21 cellular contexts compared by ENCODE assay signal in genomic region chr18:31199190-31199769, GRCh38. TPM values are rescaled to one million over a fixed set of nuclear protein-coding genes. Genes with fewer than 3 reads are reported as not detected.
DNase-seq lines count a peak whose midpoint lies in the region; ATAC-seq and TF ChIP-seq lines count a peak whose summit lies in the region.
"Had no signal": no experiment of that assay in that cellular context is flagged by ENCODE, and none has a peak within 500 bp of the region (broad histone marks: within the 10 kb centered on the region; RNA-seq: fewer than 3 reads in every experiment).

No MANE protein-coding gene starts in this region.

- no peak for TF ChIP-seq RAD21 in HCT116 (IDR thresholded peaks at IDR 0.05; ENCODE audit: low read depth)

- no peak for TF ChIP-seq CTCF in HCT116 (IDR thresholded peaks at IDR 0.05 in 2 of 3, conservative IDR thresholded peaks at IDR 0.05 in 1 of 3; ENCODE audit: borderline replicate concordance in 1 of 3, insufficient read depth in 1 of 3, low read depth in 2 of 3, low read length in 2 of 3)
- TF ChIP-seq CTCF in PC-9 (conservative IDR thresholded peaks at IDR 0.05), result no peak
- no peak for TF ChIP-seq CTCF in esophagus squamous epithelium (IDR thresholded peaks at IDR 0.05)
- no peak for TF ChIP-seq CTCF in progenitor cell of endocrine pancreas (IDR thresholded peaks at IDR 0.05; ENCODE audit: unreplicated experiment)
- TF ChIP-seq CTCF in body of pancreas (IDR thresholded peaks at IDR 0.05), result no peak
- TF ChIP-seq CTCF in glutamatergic neuron (IDR thresholded peaks at IDR 0.05; ENCODE audit: partially characterized antibody, unreplicated experiment), result no peak

- H3K9me3 Mint-ChIP-seq in progenitor cell of endocrine pancreas (ENCODE audit: low read depth) (no peaks in the 10 kb centered on the region), glutamatergic neuron (ENCODE audit: unreplicated experiment) (no peaks in the 10 kb centered on the region)
- peaks cover 3 to 23% (median 7%) of the 10 kb centered on the region in 5 donors for H3K9me3 Mint-ChIP-seq in CD8-positive, alpha-beta memory T cell

- peak overlapping the region; percentile 56 for H2AFZ ChIP-seq in HCT116 (ENCODE audit: low read depth, low read length, poor library complexity, severe bottlenecking)
- H2AFZ ChIP-seq in PC-9, result no peak overlapping the region

- RAD21 ChIA-PET in HCT116 (lab: Charles Lee; ENCODE audit: low non-redundant PET in 1 of 2, low total read pairs in 2 of 2, uncharacterized antibody in 2 of 2, unreplicated experiment in 2 of 2), result no interaction called here

- H3K9me3 ChIP-seq in HCT116 (ENCODE audit: control insufficient read depth in 1 of 2, insufficient read depth in 1 of 2, low read depth in 1 of 2, low read length in 2 of 2), result no peaks in the 10 kb centered on the region
- H3K9me3 ChIP-seq in PC-9 (ENCODE audit: insufficient read depth, low read depth), result no peaks in the 10 kb centered on the region
- H3K9me3 ChIP-seq in esophagus squamous epithelium, result no peaks in the 10 kb centered on the region
- H3K9me3 ChIP-seq in body of pancreas, result no peaks in the 10 kb centered on the region
- H3K9me3 ChIP-seq in CD8-positive, alpha-beta memory T cell (ENCODE audit: low read length), result no peaks in the 10 kb centered on the region
- H3K9me3 ChIP-seq: BE2C, vagina had no signal

- H3K79me2 ChIP-seq in HCT116 (ENCODE audit: insufficient read depth, low read length) (no peaks in the 10 kb centered on the region), PC-9 (ENCODE audit: low read depth) (no peaks in the 10 kb centered on the region)

- H3K9me2 ChIP-seq in HCT116 (ENCODE audit: insufficient read depth), result no peaks in the 10 kb centered on the region
- H3K9me2 ChIP-seq in PC-9 (ENCODE audit: insufficient read depth), result no peaks in the 10 kb centered on the region

- H3K36me3 Mint-ChIP-seq in progenitor cell of endocrine pancreas (ENCODE audit: insufficient read depth) (no peaks in the 10 kb centered on the region), glutamatergic neuron (ENCODE audit: unreplicated experiment) (no peaks in the 10 kb centered on the region)
- no peaks in the 10 kb centered on the region for H3K36me3 Mint-ChIP-seq in CD8-positive, alpha-beta memory T cell

- CTCF ChIA-PET in HCT116 (lab: Charles Lee), result interaction anchor here (1.3 kb wide), 1 partner anchor 43 kb away, joined by 3 read pairs; no protein-coding TSS in a partner anchor
- CTCF ChIA-PET in PC-9 (lab: Charles Lee), result interaction anchor here (0.5 to 0.6 kb wide), 2 partner anchors 43 to 135 kb away, joined by 3 to 13 read pairs; no protein-coding TSS in a partner anchor
- CTCF ChIA-PET in CD8-positive, alpha-beta memory T cell (lab: Charles Lee), result no interaction called here

- H3K4me1 ChIP-seq in HCT116 (ENCODE audit: control insufficient read depth in 1 of 2, insufficient read depth in 2 of 2, low read length in 2 of 2) (peaks cover 8 to 18% of the 10 kb centered on the region in 2 experiments; a peak in 3 of 4 replicates), PC-9 (replicated peaks; ENCODE audit: insufficient read depth) (peaks cover 25% of the 10 kb centered on the region), esophagus squamous epithelium (peaks cover 0 to 62% (median 14%) of the 10 kb centered on the region in 3 donors), body of pancreas (no peaks in the 10 kb centered on the region)
- H3K4me1 ChIP-seq in CD8-positive, alpha-beta memory T cell (ENCODE audit: insufficient read depth, low read length), result no peaks in the 10 kb centered on the region
- H3K4me1 ChIP-seq: BE2C, vagina had no signal

- H3K27me3 ChIP-seq in HCT116 (ENCODE audit: insufficient read depth, low read length) (no peaks in the 10 kb centered on the region), PC-9 (ENCODE audit: insufficient read depth, low read depth) (no peaks in the 10 kb centered on the region), esophagus squamous epithelium (no peaks in the 10 kb centered on the region), body of pancreas (no peaks in the 10 kb centered on the region)
- H3K27me3 ChIP-seq in CD8-positive, alpha-beta memory T cell (ENCODE audit: insufficient read depth, low read length, poor library complexity, severe bottlenecking), result no peaks in the 10 kb centered on the region
- H3K27me3 ChIP-seq: BE2C, brain microvascular endothelial cell, vagina had no signal

- POLR2A ChIA-PET in HCT116 (lab: Charles Lee) (interaction anchor here (0.7 to 1.6 kb wide), 3 partner anchors 7 to 44 kb away, joined by 3 to 5 read pairs (median 4); no protein-coding TSS in a partner anchor), PC-9 (lab: Charles Lee; ENCODE audit: unreplicated experiment) (interaction anchor here (0.7 kb wide), 2 partner anchors 100 to 1008 kb away, joined by 3 to 10 read pairs; no protein-coding TSS in a partner anchor)
- POLR2A ChIA-PET in CD8-positive, alpha-beta memory T cell (lab: Charles Lee), result no interaction called here

- H3K27ac ChIP-seq in HCT116 (ENCODE audit: low read depth, low read length) (no peak overlapping the region), PC-9 (peak overlapping the region; percentile 9), esophagus squamous epithelium (peak overlapping the region; percentile 22 to 90 (median 74)), body of pancreas (no peak overlapping the region)
- H3K27ac ChIP-seq in CD8-positive, alpha-beta memory T cell (ENCODE audit: low read depth, low read length), result no peak overlapping the region
- H3K27ac ChIP-seq: brain microvascular endothelial cell, vagina had no signal

- intact Hi-C loops in HCT116 (cut with micrococcal nuclease) (no loop called here), PC-9 (cut with micrococcal nuclease; ENCODE audit: unreplicated experiment) (loop anchor here (2.0 kb wide), 2 partner anchors 42 to 98 kb away; no protein-coding TSS in a partner anchor), esophagus squamous epithelium (cut with DNase I) (no loop called here), body of pancreas (cut with DNase I) (no loop called here)

- TF ChIP-seq POLR2A in HCT116 (IDR thresholded peaks at IDR 0.05; ENCODE audit: borderline replicate concordance, extremely low read depth, insufficient read depth, insufficient read length) (no peak), esophagus squamous epithelium (IDR thresholded peaks at IDR 0.05) (no peak), body of pancreas (IDR thresholded peaks at IDR 0.05) (no peak)

- H3K27ac Mint-ChIP-seq in progenitor cell of endocrine pancreas (peak overlapping the region; percentile 62), glutamatergic neuron (ENCODE audit: unreplicated experiment) (no peak overlapping the region)
- no peak overlapping the region for H3K27ac Mint-ChIP-seq in CD8-positive, alpha-beta memory T cell
- H3K27ac Mint-ChIP-seq: activated B cell treated with CpG ODN at 0.5 μM for 24 hours had no signal

- H3K4me3 ChIP-seq in HCT116 (replicated peaks in 1 of 2; ENCODE audit: low read depth in 1 of 2, low read length in 2 of 2), result no peak overlapping the region
- H3K4me3 ChIP-seq in PC-9, result no peak overlapping the region
- no peak overlapping the region for H3K4me3 ChIP-seq in esophagus squamous epithelium
- no peak overlapping the region for H3K4me3 ChIP-seq in body of pancreas
- H3K4me3 ChIP-seq in CD8-positive, alpha-beta memory T cell (ENCODE audit: low read length), result no peak overlapping the region
- H3K4me3 ChIP-seq: vagina had no signal

- 22 to 34% methylated on average over 5 of the region's 5 CpGs for WGBS in esophagus squamous epithelium, 2 donors
- WGBS in body of pancreas, 2 donors, result 46 to 49% methylated on average over 5 of the region's 5 CpGs

- H3F3A ChIP-seq in PC-9 (ENCODE audit: insufficient read depth, low read depth), result peaks cover 12% of the 10 kb centered on the region; the same call in 1 of the 2 replicates

- H3K27me3 Mint-ChIP-seq in progenitor cell of endocrine pancreas (no peaks in the 10 kb centered on the region), glutamatergic neuron (ENCODE audit: unreplicated experiment) (no peaks in the 10 kb centered on the region)
- H3K27me3 Mint-ChIP-seq in CD8-positive, alpha-beta memory T cell, result no peaks in the 10 kb centered on the region
- H3K27me3 Mint-ChIP-seq: activated B cell treated with CpG ODN at 0.5 μM for 24 hours had no signal

- no peak for DNase-seq in HCT116 (ENCODE audit: low read depth, low spot score)
- DNase-seq in PC-9, result peak in 1 of 2 experiments; percentile 94
- no peak for DNase-seq in esophagus squamous epithelium (lab: John Stamatoyannopoulos, UW)
- no peak for DNase-seq in progenitor cell of endocrine pancreas (ENCODE audit: low spot score, unreplicated experiment)
- DNase-seq in SW480 (ENCODE audit: low spot score), result no peak
- DNase-seq in body of pancreas, result no peak
- no peak for DNase-seq in CD8-positive, alpha-beta memory T cell
- no peak for DNase-seq in glutamatergic neuron
- DNase-seq: activated B cell treated with CpG ODN at 0.5 μM for 24 hours; activated gamma-delta T cell; BE2C; brain microvascular endothelial cell; DND-41; effector CD4-positive, alpha-beta T cell; foreskin fibroblast; HCEC 1CT; NCI-H1436; NCI-H524 treated with DMSO at 0.1 percent for 48 hours; stimulated activated naive CD8-positive, alpha-beta T cell treated with anti-CD3 and anti-CD28 coated beads, Interleukin-15, Interleukin-2, amounts not matched to agents 100 U/mL and 50 U/mL, for 24 hours had no signal

- H3K4me2 ChIP-seq in HCT116 (ENCODE audit: low read length), result no peak overlapping the region
- peak overlapping the region; percentile 27 for H3K4me2 ChIP-seq in PC-9

- BruUV-seq in HCT116 (replicated peaks; lab: Mats Ljungman, UMichigan) (no TSS peak), PC-9 (replicated peaks; lab: Mats Ljungman, UMichigan) (no TSS peak)

- H3K4me1 Mint-ChIP-seq in progenitor cell of endocrine pancreas (ENCODE audit: low read depth), result peaks cover 42% of the 10 kb centered on the region
- H3K4me1 Mint-ChIP-seq in CD8-positive, alpha-beta memory T cell, result no peaks in the 10 kb centered on the region
- H3K4me1 Mint-ChIP-seq in glutamatergic neuron (ENCODE audit: low read depth, unreplicated experiment), result no peaks in the 10 kb centered on the region
- H3K4me1 Mint-ChIP-seq: activated B cell treated with CpG ODN at 0.5 μM for 24 hours had no signal

- no peak for ATAC-seq in HCT116
- ATAC-seq in body of pancreas, result no peak
- ATAC-seq: Panc1; stimulated activated naive CD8-positive, alpha-beta T cell treated with anti-CD3 and anti-CD28 coated beads, Interleukin-15, Interleukin-2, amounts not matched to agents 100 U/mL and 50 U/mL, for 24 hours had no signal

- H3K9ac ChIP-seq in HCT116 (ENCODE audit: low read length), result no peak overlapping the region

- H3K36me3 ChIP-seq in HCT116 (ENCODE audit: control insufficient read depth in 1 of 2, insufficient read depth in 2 of 2, low read length in 2 of 2) (no peaks in the 10 kb centered on the region), PC-9 (ENCODE audit: low read depth) (no peaks in the 10 kb centered on the region), esophagus squamous epithelium (no peaks in the 10 kb centered on the region), body of pancreas (replicated peaks in 1 of 2; ENCODE audit: insufficient read depth in 1 of 2, low read depth in 2 of 2) (no peaks in the 10 kb centered on the region)
- no peaks in the 10 kb centered on the region for H3K36me3 ChIP-seq in CD8-positive, alpha-beta memory T cell (ENCODE audit: insufficient read depth, low read length)
- H3K36me3 ChIP-seq: BE2C, brain microvascular endothelial cell, vagina had no signal

- H3K4me3 Mint-ChIP-seq in progenitor cell of endocrine pancreas (ENCODE audit: low read depth) (no peak overlapping the region), glutamatergic neuron (ENCODE audit: unreplicated experiment) (no peak overlapping the region)
- H3K4me3 Mint-ChIP-seq in CD8-positive, alpha-beta memory T cell, result no peak overlapping the region
- H3K4me3 Mint-ChIP-seq: activated B cell treated with CpG ODN at 0.5 μM for 24 hours had no signal

- no peaks in the 10 kb centered on the region for H4K20me1 ChIP-seq in HCT116 (ENCODE audit: insufficient read depth)
- H4K20me1 ChIP-seq in PC-9 (ENCODE audit: insufficient read depth), result no peaks in the 10 kb centered on the region

RNA-seq across cellular contexts. Expression of gene DSC1, which starts 36.6 kb away (rescaled TPM):
- not detected for total RNA-seq in HCT116 (2021; ENCODE audit: unreplicated experiment)
- polyA plus RNA-seq in HCT116 (2012), result 0.04 and 0.05 TPM in 2 replicates
- 0.09 and 0.10 TPM in 2 replicates for total RNA-seq in PC-9 (2021)
- total RNA-seq in esophagus squamous epithelium, result 1 to 10 TPM in 1 of 4 donors, under 1 TPM in 3; 0.29 to 1.1 (median 0.60) TPM
- not detected in 2 replicates for total RNA-seq in progenitor cell of endocrine pancreas
- not detected for total RNA-seq in body of pancreas
- under 1 TPM; 0.11 to 0.18 TPM for total RNA-seq in CD8-positive, alpha-beta memory T cell
- 2.1 TPM for polyA plus RNA-seq in CD8-positive, alpha-beta memory T cell
- total RNA-seq in glutamatergic neuron (ENCODE audit: unreplicated experiment), result not detected
- total RNA-seq: activated B cell treated with CpG ODN at 0.5 μM for 24 hours had no signal

Comparison
In these comparisons a context has a peak if more than half of its experiments do, and no peak if none do; other contexts are left out.
1. H3K27ac ChIP-seq: peak in PC-9 (single experiment) and esophagus squamous epithelium (4 of 4); none in HCT116 (single experiment), body of pancreas (0 of 4) and CD8-positive, alpha-beta memory T cell (single experiment).